In genomic region chr1:25895365-25895990, GRCh38 we compare ENCODE assay signal across 8 cellular contexts. TPM values are rescaled to one million over a fixed set of nuclear protein-coding genes. Genes with fewer than 3 reads are reported as not detected.
DNase-seq lines count a peak whose midpoint lies in the region; ATAC-seq and TF ChIP-seq lines count a peak whose summit lies in the region.

No MANE protein-coding gene starts in this region.

- H3K4me3 Mint-ChIP-seq in activated naive CD8-positive, alpha-beta T cell treated with anti-CD3 and anti-CD28 coated beads, Interleukin-2, amount 10 ng/mL, durations not matched to agents 7 days and 5 days, result no peak overlapping the region
- H3K4me3 Mint-ChIP-seq in glutamatergic neuron (ENCODE audit: unreplicated experiment) (peak overlapping the region; percentile 39), type B pancreatic cell (peak overlapping the region; percentile 58)

- H3K9me3 Mint-ChIP-seq in activated naive CD8-positive, alpha-beta T cell treated with anti-CD3 and anti-CD28 coated beads, Interleukin-2, amount 10 ng/mL, durations not matched to agents 7 days and 5 days, result no peaks in the 10 kb centered on the region
- H3K9me3 Mint-ChIP-seq in glutamatergic neuron (ENCODE audit: unreplicated experiment), result peaks cover 3% of the 10 kb centered on the region
- H3K9me3 Mint-ChIP-seq in type B pancreatic cell, result no peaks in the 10 kb centered on the region

- POLR2A ChIA-PET in activated naive CD8-positive, alpha-beta T cell treated with anti-CD3 and anti-CD28 coated beads, Interleukin-2, amount 10 ng/mL, durations not matched to agents 7 days and 5 days (lab: Charles Lee), result interaction anchor here (0.7 to 2.3 kb wide), 9 partner anchors 10 to 127 kb away, joined by 3 to 76 read pairs (median 4); partner anchors contain the start of genes PAFAH2 and STMN1

- H3K4me3 ChIP-seq in GM12865 (ENCODE audit: low read depth, low read length), result no peak overlapping the region

- peaks cover 19% of the 10 kb centered on the region for H3K4me1 Mint-ChIP-seq in activated naive CD8-positive, alpha-beta T cell treated with anti-CD3 and anti-CD28 coated beads, Interleukin-2, amount 10 ng/mL, durations not matched to agents 7 days and 5 days
- H3K4me1 Mint-ChIP-seq in glutamatergic neuron (ENCODE audit: low read depth, unreplicated experiment), result peaks cover 36% of the 10 kb centered on the region
- H3K4me1 Mint-ChIP-seq in type B pancreatic cell (ENCODE audit: unreplicated experiment), result peaks cover 37% of the 10 kb centered on the region

- intact Hi-C loops in posterior vena cava (cut with DNase I), result loop anchor here (5.0 kb wide), 1 partner anchor 102 kb away; the partner anchor contains the start of gene PAFAH2 (in 2 of the 2)

- H3K27me3 Mint-ChIP-seq in activated naive CD8-positive, alpha-beta T cell treated with anti-CD3 and anti-CD28 coated beads, Interleukin-2, amount 10 ng/mL, durations not matched to agents 7 days and 5 days, result no peaks in the 10 kb centered on the region
- H3K27me3 Mint-ChIP-seq in glutamatergic neuron (ENCODE audit: unreplicated experiment) (peaks cover 2% of the 10 kb centered on the region), type B pancreatic cell (no peaks in the 10 kb centered on the region)

- DNase-seq in GM12865 (ENCODE audit: low read depth) (peak; percentile 93), NCI-H1694 (lab: John Stamatoyannopoulos, UW) (peak; percentile 95), SW480 (ENCODE audit: low spot score) (peak; percentile 77), glutamatergic neuron (peak; percentile 94), posterior vena cava (ENCODE audit: low spot score) (peak; percentile 97), type B pancreatic cell (ENCODE audit: extremely low spot score, unreplicated experiment) (peak; percentile 93)
- peak; percentile 90 for DNase-seq in activated naive CD8-positive, alpha-beta T cell treated with anti-CD3 and anti-CD28 coated beads, Interleukin-2, amount 10 ng/mL, durations not matched to agents 7 days and 5 days

- ATAC-seq in HG02840 (IDR thresholded peaks at IDR 0.05; ENCODE audit: low FRiP score, unreplicated experiment), result peak; percentile 83
- ATAC-seq in activated naive CD8-positive, alpha-beta T cell treated with anti-CD3 and anti-CD28 coated beads, Interleukin-2, amount 10 ng/mL, durations not matched to agents 7 days and 5 days (ENCODE audit: low read depth), result peak; percentile 93

- TF ChIP-seq CTCF in GM12865 (IDR thresholded peaks at IDR 0.05; ENCODE audit: insufficient read depth, low read depth, low read length, missing control alignments) (peak; percentile 99), glutamatergic neuron (IDR thresholded peaks at IDR 0.05; ENCODE audit: partially characterized antibody, unreplicated experiment) (peak; percentile 91), type B pancreatic cell (conservative IDR thresholded peaks at IDR 0.05) (peak; percentile 100)

- H3K27ac Mint-ChIP-seq in activated naive CD8-positive, alpha-beta T cell treated with anti-CD3 and anti-CD28 coated beads, Interleukin-2, amount 10 ng/mL, durations not matched to agents 7 days and 5 days, result peak overlapping the region; percentile 75
- H3K27ac Mint-ChIP-seq in glutamatergic neuron (ENCODE audit: unreplicated experiment) (peak overlapping the region; percentile 92), type B pancreatic cell (peak overlapping the region; percentile 90)

- H3K36me3 Mint-ChIP-seq in activated naive CD8-positive, alpha-beta T cell treated with anti-CD3 and anti-CD28 coated beads, Interleukin-2, amount 10 ng/mL, durations not matched to agents 7 days and 5 days, result peaks cover 17% of the 10 kb centered on the region
- H3K36me3 Mint-ChIP-seq in glutamatergic neuron (ENCODE audit: unreplicated experiment), result no peaks in the 10 kb centered on the region
- H3K36me3 Mint-ChIP-seq in type B pancreatic cell, result peaks cover 19% of the 10 kb centered on the region

RNA-seq across cellular contexts. Expression of gene STMN1, which starts 10.7 kb away (rescaled TPM):
- 100 to 1,000 TPM; 575 to 595 TPM for total RNA-seq in activated naive CD8-positive, alpha-beta T cell treated with anti-CD3 and anti-CD28 coated beads, Interleukin-2, amount 10 ng/mL, durations not matched to agents 7 days and 5 days
- total RNA-seq in glutamatergic neuron (ENCODE audit: unreplicated experiment), result 2,298 TPM
- 10 to 100 TPM; 19.1 to 24.8 TPM for total RNA-seq in posterior vena cava
- 219 and 591 TPM in 2 replicates for total RNA-seq in type B pancreatic cell (ENCODE audit: low replicate concordance)

RNA-seq across cellular contexts. Expression of gene PAQR7, which starts 20.0 kb away (rescaled TPM):
- total RNA-seq in activated naive CD8-positive, alpha-beta T cell treated with anti-CD3 and anti-CD28 coated beads, Interleukin-2, amount 10 ng/mL, durations not matched to agents 7 days and 5 days, result 1 to 10 TPM; 4.7 to 5.2 TPM
- total RNA-seq in glutamatergic neuron (ENCODE audit: unreplicated experiment), result 6.4 TPM
- total RNA-seq in posterior vena cava, result 1 to 10 TPM; 5.9 to 7.1 TPM
- total RNA-seq in type B pancreatic cell (ENCODE audit: low replicate concordance), result 24.3 and 41.0 TPM in 2 replicates

RNA-seq across cellular contexts. Expression of gene AUNIP, which starts 36.2 kb away (rescaled TPM):
- total RNA-seq in activated naive CD8-positive, alpha-beta T cell treated with anti-CD3 and anti-CD28 coated beads, Interleukin-2, amount 10 ng/mL, durations not matched to agents 7 days and 5 days, result 1 to 10 TPM; 4.8 TPM
- 1.3 TPM for total RNA-seq in glutamatergic neuron (ENCODE audit: unreplicated experiment)
- total RNA-seq in posterior vena cava, result not detected
- total RNA-seq in type B pancreatic cell (ENCODE audit: low replicate concordance), result 3.7 and 7.2 TPM in 2 replicates
